In the genomic region with DNA sequence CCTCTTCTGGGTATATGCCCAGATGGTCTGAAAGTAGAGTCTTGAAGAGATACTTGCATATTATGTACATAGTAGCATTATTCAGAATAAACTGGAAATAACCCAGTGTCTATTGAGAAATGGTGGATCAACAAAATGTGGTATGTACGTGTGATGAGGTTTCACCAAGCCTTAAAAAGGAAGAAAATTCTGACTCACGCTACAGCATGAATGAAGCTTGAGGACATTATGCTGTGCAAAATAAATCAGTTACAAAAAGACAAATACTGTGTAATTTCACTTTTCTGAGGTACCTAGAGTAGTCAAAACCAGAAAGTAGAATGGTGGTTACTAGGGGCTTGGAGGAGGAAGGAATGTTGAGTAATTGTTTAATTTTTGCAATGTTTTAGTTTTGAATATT, we compare ENCODE assay signal across 27 cellular contexts. TPM values are rescaled to one million over a fixed set of nuclear protein-coding genes. Genes with fewer than 3 reads are reported as not detected.
"Had no signal": no experiment of that assay in that cellular context is flagged by ENCODE, and none has a peak within 500 bp of the region (broad histone marks: within the 10 kb centered on the region; RNA-seq: fewer than 3 reads in every experiment).

No MANE protein-coding gene starts in this region.

- H3K36me3 ChIP-seq: MG63 had no signal

- H3K4me2 ChIP-seq: SK-N-SH had no signal

- H3K9ac ChIP-seq: SK-N-SH had no signal

- H3K9me3 ChIP-seq: MG63, SK-N-SH had no signal

- DNase-seq: IMR-90, Karpas-422, KG1, MG63, NCI-H1092, NCI-H1105 treated with DMSO at 0.1 percent for 48 hours, NCI-H1417 treated with DMSO at 0.1 percent for 48 hours, NCI-H146, NCI-H1694 treated with DMSO at 0.1 percent for 48 hours, NCI-H1930, NCI-H2081, NCI-H2107, NCI-H2227 treated with DMSO at 0.1 percent for 48 hours, NCI-H524, NCI-H526 treated with DMSO at 0.1 percent for 48 hours, NCI-H774, PC-3, SHP77, SK-N-SH, SW 1271, T-cell had no signal

- H3K27me3 ChIP-seq: MG63 had no signal

- H3K36me3 Mint-ChIP-seq: T-cell had no signal

- H3K4me3 Mint-ChIP-seq: T-cell had no signal

- H3K27ac Mint-ChIP-seq: T-cell had no signal

- H3K4me1 Mint-ChIP-seq: T-cell had no signal

- H3K4me3 ChIP-seq: MG63 had no signal

- ATAC-seq: HepG2, Panc1, PC-3, T-cell had no signal

- H3K27ac ChIP-seq: RWPE1 had no signal

RNA-seq across cellular contexts. Expression of gene GBA3, which starts 37.3 kb away (rescaled TPM):
- total RNA-seq: HT1080, IMR-90, NCI-H460, OCI-LY7, PC-3 had no signal
